Comparison of ENCODE assay signal across 17 cellular contexts in the genomic region with DNA sequence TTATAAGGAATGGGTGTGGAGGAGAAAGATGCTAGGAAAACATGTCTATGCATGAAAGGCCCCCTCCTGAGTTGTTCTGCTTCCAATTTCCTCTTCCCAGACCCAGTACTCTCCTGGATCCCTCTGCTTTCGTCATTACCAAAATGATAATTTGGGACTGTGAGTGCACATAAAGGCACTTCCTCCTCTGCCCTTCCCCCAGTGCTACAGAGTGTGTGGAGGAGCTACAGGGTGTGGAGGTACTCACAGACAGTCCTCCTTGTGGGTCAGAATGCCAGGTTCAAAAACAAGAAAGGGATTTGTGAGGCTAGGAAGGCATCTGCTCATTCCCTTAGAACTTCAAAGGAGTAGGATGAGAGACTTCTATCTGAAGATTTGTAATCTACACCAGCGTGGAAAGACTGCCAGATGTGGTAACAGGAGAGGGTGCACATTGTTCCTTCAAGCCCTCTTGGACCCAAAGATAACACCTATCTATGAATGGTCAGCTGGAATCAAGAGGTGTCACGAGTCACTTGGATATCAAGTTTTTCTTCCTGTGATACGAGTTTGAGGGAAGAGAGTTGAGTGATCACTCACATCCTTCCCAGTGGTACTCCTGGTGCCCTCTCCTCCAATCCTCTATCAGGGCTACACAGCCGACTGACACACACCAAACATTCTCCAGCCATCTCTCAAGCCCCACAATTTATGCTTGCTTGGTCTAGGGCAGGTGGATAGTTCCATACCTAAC.
"Had no signal": no experiment of that assay in that cellular context is flagged by ENCODE, and none has a peak within 500 bp of the region (broad histone marks: within the 10 kb centered on the region; RNA-seq: fewer than 3 reads in every experiment).

No MANE protein-coding gene starts in this region.

- H3K9me3 Mint-ChIP-seq: activated T-cell treated with anti-CD3 and anti-CD28 coated beads, Interleukin-2, amount 50 U/mL, for 24 hours; neural crest cell; T-helper 1 cell treated with Interleukin-12 subunit alpha and Interleukin-12 subunit beta and Interleukin-4 antibody, amounts not matched to agents 30 μg/mL and 1 μg/mL, for 36 hours had no signal

- H3K27ac ChIP-seq: brain microvascular endothelial cell, gastroesophageal sphincter, left ventricle myocardium inferior, ovary, tibial nerve had no signal

- ATAC-seq: activated CD8-positive, alpha-beta memory T cell treated with anti-CD3 and anti-CD28 coated beads, Interleukin-2, amount 10 ng/mL, durations not matched to agents 7 days and 5 days; gastroesophageal sphincter had no signal

- H3K4me1 Mint-ChIP-seq: activated CD8-positive, alpha-beta memory T cell treated with anti-CD3 and anti-CD28 coated beads, Interleukin-2, amount 10 ng/mL, durations not matched to agents 7 days and 5 days; neural crest cell had no signal

- DNase-seq: activated CD4-positive, alpha-beta T cell treated with anti-CD3 and anti-CD28 coated beads for 1 hour; activated CD4-positive, alpha-beta T cell treated with anti-CD3 and anti-CD28 coated beads, Interleukin-2, amount 50 U/mL, for 48 hours; activated CD8-positive, alpha-beta memory T cell treated with anti-CD3 and anti-CD28 coated beads, Interleukin-2, amount 10 ng/mL, durations not matched to agents 7 days and 5 days; activated effector memory CD4-positive, alpha-beta T cell treated with Interleukin-2 at 50 U/mL for 16 hours; activated T-cell treated with anti-CD3 and anti-CD28 coated beads, Interleukin-2, amount 50 U/mL, for 24 hours; brain microvascular endothelial cell; kidney; left ventricle myocardium inferior; ovary; stimulated activated CD4-positive, alpha-beta T cell treated with anti-CD3 and anti-CD28 coated beads, Interleukin-4, amount 100 ng/mL, for 4 hours had no signal

- H3K27me3 ChIP-seq: brain microvascular endothelial cell, gastroesophageal sphincter, ovary, tibial nerve had no signal

- H3K9me3 ChIP-seq: gastroesophageal sphincter, left ventricle myocardium inferior, ovary, tibial nerve had no signal

- FAIRE-seq: endometrium, TTC549 had no signal

- H3K4me1 ChIP-seq: gastroesophageal sphincter, tibial nerve had no signal

- H3K4me3 ChIP-seq: gastroesophageal sphincter, left ventricle myocardium inferior, ovary, tibial nerve had no signal

- H3K36me3 Mint-ChIP-seq: activated CD8-positive, alpha-beta memory T cell treated with anti-CD3 and anti-CD28 coated beads, Interleukin-2, amount 10 ng/mL, durations not matched to agents 7 days and 5 days; activated naive CD8-positive, alpha-beta T cell had no signal

- H3K4me3 Mint-ChIP-seq: activated CD8-positive, alpha-beta memory T cell treated with anti-CD3 and anti-CD28 coated beads, Interleukin-2, amount 10 ng/mL, durations not matched to agents 7 days and 5 days; activated naive CD8-positive, alpha-beta T cell; activated T-cell treated with anti-CD3 and anti-CD28 coated beads, Interleukin-2, amount 50 U/mL, for 24 hours; neural crest cell; T-helper 1 cell treated with Interleukin-12 subunit alpha and Interleukin-12 subunit beta and Interleukin-4 antibody, amounts not matched to agents 30 μg/mL and 1 μg/mL, for 36 hours had no signal

- H3K27ac Mint-ChIP-seq: activated CD8-positive, alpha-beta memory T cell treated with anti-CD3 and anti-CD28 coated beads, Interleukin-2, amount 10 ng/mL, durations not matched to agents 7 days and 5 days; activated naive CD8-positive, alpha-beta T cell; activated T-cell treated with anti-CD3 and anti-CD28 coated beads, Interleukin-2, amount 50 U/mL, for 24 hours; T-helper 1 cell treated with Interleukin-12 subunit alpha and Interleukin-12 subunit beta and Interleukin-4 antibody, amounts not matched to agents 30 μg/mL and 1 μg/mL, for 36 hours had no signal

- H3K36me3 ChIP-seq: brain microvascular endothelial cell, gastroesophageal sphincter, ovary, tibial nerve had no signal
